21 cellular contexts compared by ENCODE assay signal in genomic region chr7:84549409-84549808, GRCh38.
"Had no signal": no experiment of that assay in that cellular context is flagged by ENCODE, and none has a peak within 500 bp of the region (broad histone marks: within the 10 kb centered on the region; RNA-seq: fewer than 3 reads in every experiment).

No MANE protein-coding gene starts in this region.

- H3K4me1 ChIP-seq: prostate gland, upper lobe of left lung had no signal

- H3K4me3 ChIP-seq: ovary, prostate gland, upper lobe of left lung had no signal

- H3K27ac Mint-ChIP-seq: activated CD4-positive, alpha-beta memory T cell treated with anti-CD3 and anti-CD28 coated beads, Interleukin-2, amount 10 ng/mL, durations not matched to agents 7 days and 5 days; activated CD4-positive, alpha-beta T cell treated with anti-CD3 and anti-CD28 coated beads, Interleukin-2, amount 10 ng/mL, durations not matched to agents 24 days and 14 days; activated naive CD8-positive, alpha-beta T cell treated with anti-CD3 and anti-CD28 coated beads, Interleukin-2, amount 50 U/mL, for 24 hours; natural killer cell; T-helper 2 cell treated with Interferon-gamma antibody and Interleukin-4, amounts not matched to agents 5 μg/mL and 100 μg/mL, for 36 hours had no signal

- ATAC-seq: activated CD4-positive, CD25-positive, alpha-beta regulatory T cell treated with anti-CD3 and anti-CD28 coated beads, Interleukin-2, amount 50 U/mL, for 24 hours; activated naive CD8-positive, alpha-beta T cell treated with anti-CD3 and anti-CD28 coated beads, Interleukin-2, amount 50 U/mL, for 24 hours; natural killer cell; stimulated activated naive CD8-positive, alpha-beta T cell treated with anti-CD3 and anti-CD28 coated beads, Interleukin-15, Interleukin-2, amounts not matched to agents 100 U/mL and 50 U/mL, for 24 hours had no signal

- DNase-seq: activated CD4-positive, alpha-beta memory T cell treated with anti-CD3 and anti-CD28 coated beads, Interleukin-2, amount 10 ng/mL, durations not matched to agents 7 days and 5 days; activated CD4-positive, alpha-beta T cell treated with anti-CD3 and anti-CD28 coated beads, Interleukin-2, amount 10 ng/mL, durations not matched to agents 24 days and 14 days; activated effector memory CD4-positive, alpha-beta T cell treated with anti-CD3 and anti-CD28 coated beads, Interleukin-2, amount 50 U/mL, for 16 hours; activated naive CD4-positive, alpha-beta T cell treated with anti-CD3 and anti-CD28 coated beads, Interleukin-2, amount 50 U/mL, for 16 hours; activated naive CD8-positive, alpha-beta T cell treated with anti-CD3 and anti-CD28 coated beads, Interleukin-2, amount 50 U/mL, for 24 hours; anterior cingulate cortex; hypothalamus; midbrain; natural killer cell; ovary; stimulated activated CD4-positive, alpha-beta T cell treated with anti-CD3 and anti-CD28 coated beads, Interleukin-12 subunit alpha, Interleukin-12 subunit beta, amount 100 ng/mL, for 4 hours; stimulated activated CD4-positive, alpha-beta T cell treated with anti-CD3 and anti-CD28 coated beads, Interleukin-4, amount 100 ng/mL, for 4 hours; stimulated activated naive CD8-positive, alpha-beta T cell treated with anti-CD3 and anti-CD28 coated beads, Interleukin-15, Interleukin-2, amounts not matched to agents 100 U/mL and 50 U/mL, for 24 hours; upper lobe of left lung had no signal

- H3K36me3 Mint-ChIP-seq: brain, natural killer cell had no signal

- H3K4me3 Mint-ChIP-seq: activated CD4-positive, alpha-beta memory T cell treated with anti-CD3 and anti-CD28 coated beads, Interleukin-2, amount 10 ng/mL, durations not matched to agents 7 days and 5 days; activated CD4-positive, alpha-beta T cell treated with anti-CD3 and anti-CD28 coated beads, Interleukin-2, amount 10 ng/mL, durations not matched to agents 24 days and 14 days; activated naive CD8-positive, alpha-beta T cell treated with anti-CD3 and anti-CD28 coated beads, Interleukin-2, amount 50 U/mL, for 24 hours; brain; natural killer cell; T-helper 2 cell treated with Interferon-gamma antibody and Interleukin-4, amounts not matched to agents 5 μg/mL and 100 μg/mL, for 36 hours had no signal

- H3K27me3 Mint-ChIP-seq: activated CD4-positive, alpha-beta memory T cell treated with anti-CD3 and anti-CD28 coated beads, Interleukin-2, amount 10 ng/mL, durations not matched to agents 7 days and 5 days; activated CD4-positive, alpha-beta T cell treated with anti-CD3 and anti-CD28 coated beads, Interleukin-2, amount 10 ng/mL, durations not matched to agents 24 days and 14 days; activated naive CD8-positive, alpha-beta T cell treated with anti-CD3 and anti-CD28 coated beads, Interleukin-2, amount 50 U/mL, for 24 hours had no signal

- H3K9me3 Mint-ChIP-seq: activated CD4-positive, alpha-beta T cell treated with anti-CD3 and anti-CD28 coated beads, Interleukin-2, amount 10 ng/mL, durations not matched to agents 24 days and 14 days; activated naive CD8-positive, alpha-beta T cell treated with anti-CD3 and anti-CD28 coated beads, Interleukin-2, amount 50 U/mL, for 24 hours; T-helper 2 cell treated with Interferon-gamma antibody and Interleukin-4, amounts not matched to agents 5 μg/mL and 100 μg/mL, for 36 hours had no signal

- FAIRE-seq: frontal cortex had no signal

- H3K36me3 ChIP-seq: neutrophil, ovary, prostate gland, upper lobe of left lung had no signal

- H3K27me3 ChIP-seq: neutrophil, ovary, upper lobe of left lung had no signal

- H3K9me3 ChIP-seq: neutrophil, ovary, prostate gland, upper lobe of left lung had no signal

- H3K4me1 Mint-ChIP-seq: activated CD4-positive, alpha-beta memory T cell treated with anti-CD3 and anti-CD28 coated beads, Interleukin-2, amount 10 ng/mL, durations not matched to agents 7 days and 5 days; activated CD4-positive, alpha-beta T cell treated with anti-CD3 and anti-CD28 coated beads, Interleukin-2, amount 10 ng/mL, durations not matched to agents 24 days and 14 days; activated naive CD8-positive, alpha-beta T cell treated with anti-CD3 and anti-CD28 coated beads, Interleukin-2, amount 50 U/mL, for 24 hours; natural killer cell had no signal

- H3K27ac ChIP-seq: neutrophil, ovary, prostate gland, upper lobe of left lung, VCaP had no signal
